ENCODE assay signal across 2 cellular contexts in genomic region chr1:234735476-234735875, GRCh38.
TF ChIP-seq lines count a peak whose summit lies in the region.

No MANE protein-coding gene starts in this region.

TF ChIP-seq in K562, 482 proteins besides CTCF, POLR2A, EP300 and RAD21:
- TF ChIP-seq MEF2D (tag; conservative IDR thresholded peaks at IDR 0.05; ENCODE audit: low read depth) (no peak), ZNF23 (CRISPR knock-in tag; IDR thresholded peaks at IDR 0.05) (no peak), ZBTB5 (IDR thresholded peaks at IDR 0.05) (no peak), CBX5 (IDR thresholded peaks at IDR 0.05; ENCODE audit: borderline replicate concordance, low read depth) (no peak), ZC3H8 (IDR thresholded peaks at IDR 0.05) (no peak), ZNF695 (CRISPR knock-in tag; IDR thresholded peaks at IDR 0.05) (no peak), GTF2A2 (tag; IDR thresholded peaks at IDR 0.05) (no peak), SRSF9 (IDR thresholded peaks at IDR 0.05; ENCODE audit: borderline replicate concordance, low read depth, low read length) (no peak), ZNF668 (CRISPR knock-in tag; IDR thresholded peaks at IDR 0.05) (no peak), EGR1 (conservative IDR thresholded peaks at IDR 0.05) (no peak), POLR2H (tag; IDR thresholded peaks at IDR 0.05; ENCODE audit: low read depth) (no peak), ZBTB17 (CRISPR knock-in tag; IDR thresholded peaks at IDR 0.05) (no peak), FOXA1 (IDR thresholded peaks at IDR 0.05; ENCODE audit: borderline replicate concordance) (no peak), HBP1 (CRISPR knock-in tag; IDR thresholded peaks at IDR 0.05) (no peak), CBX3 (IDR thresholded peaks at IDR 0.05; ENCODE audit: borderline replicate concordance in 1 of 2, low read length in 2 of 2) (no peak), KDM1A (IDR thresholded peaks at IDR 0.05) (no peak), ZNF609 (CRISPR knock-in tag; IDR thresholded peaks at IDR 0.05; ENCODE audit: borderline replicate concordance) (no peak)

TF ChIP-seq in neural cell, 6 proteins besides CTCF, POLR2A, EP300 and RAD21:
- TF ChIP-seq REST (IDR thresholded peaks at IDR 0.05; ENCODE audit: borderline replicate concordance): no peak
- no peak for TF ChIP-seq EZH2 (IDR thresholded peaks at IDR 0.05; ENCODE audit: borderline replicate concordance, insufficient read depth, low read length, poor library complexity, severe bottlenecking)
